Comparison of ENCODE assay signal across 1 cellular context in the genomic region with DNA sequence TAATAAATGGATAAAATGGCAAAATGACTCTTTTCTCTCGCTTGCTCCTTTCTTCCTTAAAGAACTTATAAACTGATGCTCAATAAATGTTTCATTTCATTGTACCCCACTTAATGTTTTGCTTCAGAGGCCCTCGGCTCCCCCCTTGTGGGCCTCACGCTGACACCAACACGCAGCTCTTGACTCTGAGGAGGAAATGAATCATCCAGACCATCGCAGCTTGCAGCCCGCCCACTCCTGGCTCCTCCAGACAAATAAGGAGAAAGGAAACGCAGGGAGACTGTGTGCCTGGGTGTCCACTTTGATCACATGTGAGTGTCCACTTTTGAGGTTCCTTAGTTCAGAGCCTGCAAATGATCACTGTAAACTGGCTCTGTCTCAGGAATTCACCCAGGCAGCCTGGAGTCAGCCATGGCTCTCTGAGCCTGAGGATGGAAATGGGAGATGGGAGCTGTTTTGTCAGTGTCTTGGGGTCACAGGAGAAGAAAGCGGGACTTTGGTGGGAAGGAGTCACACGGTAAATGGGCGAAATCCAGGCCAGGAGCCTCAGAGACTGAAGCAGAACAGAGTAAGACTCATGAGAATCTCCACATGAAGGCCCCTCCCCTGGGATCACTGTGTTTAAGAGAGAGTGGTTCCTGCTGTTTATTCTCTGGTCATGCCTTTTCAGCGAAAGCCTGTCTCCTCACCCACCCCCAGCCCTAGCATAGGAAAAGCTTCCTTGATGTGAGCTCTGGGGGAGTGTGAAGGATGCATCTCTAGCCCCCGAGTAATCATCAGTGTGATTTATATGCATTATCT.
TF ChIP-seq lines count a peak whose summit lies in the region.

No MANE protein-coding gene starts in this region.

TF ChIP-seq in GM23338, 12 proteins besides CTCF, POLR2A, EP300 and RAD21:
- no peak for TF ChIP-seq POLR2AphosphoS5 (IDR thresholded peaks at IDR 0.05; ENCODE audit: low read depth)
- no peak for TF ChIP-seq EZH2 (IDR thresholded peaks at IDR 0.05; ENCODE audit: low read depth, unreplicated experiment)
- no peak for TF ChIP-seq EZH2phosphoT487 (IDR thresholded peaks at IDR 0.05; ENCODE audit: unreplicated experiment)
- TF ChIP-seq, protein P1, sequence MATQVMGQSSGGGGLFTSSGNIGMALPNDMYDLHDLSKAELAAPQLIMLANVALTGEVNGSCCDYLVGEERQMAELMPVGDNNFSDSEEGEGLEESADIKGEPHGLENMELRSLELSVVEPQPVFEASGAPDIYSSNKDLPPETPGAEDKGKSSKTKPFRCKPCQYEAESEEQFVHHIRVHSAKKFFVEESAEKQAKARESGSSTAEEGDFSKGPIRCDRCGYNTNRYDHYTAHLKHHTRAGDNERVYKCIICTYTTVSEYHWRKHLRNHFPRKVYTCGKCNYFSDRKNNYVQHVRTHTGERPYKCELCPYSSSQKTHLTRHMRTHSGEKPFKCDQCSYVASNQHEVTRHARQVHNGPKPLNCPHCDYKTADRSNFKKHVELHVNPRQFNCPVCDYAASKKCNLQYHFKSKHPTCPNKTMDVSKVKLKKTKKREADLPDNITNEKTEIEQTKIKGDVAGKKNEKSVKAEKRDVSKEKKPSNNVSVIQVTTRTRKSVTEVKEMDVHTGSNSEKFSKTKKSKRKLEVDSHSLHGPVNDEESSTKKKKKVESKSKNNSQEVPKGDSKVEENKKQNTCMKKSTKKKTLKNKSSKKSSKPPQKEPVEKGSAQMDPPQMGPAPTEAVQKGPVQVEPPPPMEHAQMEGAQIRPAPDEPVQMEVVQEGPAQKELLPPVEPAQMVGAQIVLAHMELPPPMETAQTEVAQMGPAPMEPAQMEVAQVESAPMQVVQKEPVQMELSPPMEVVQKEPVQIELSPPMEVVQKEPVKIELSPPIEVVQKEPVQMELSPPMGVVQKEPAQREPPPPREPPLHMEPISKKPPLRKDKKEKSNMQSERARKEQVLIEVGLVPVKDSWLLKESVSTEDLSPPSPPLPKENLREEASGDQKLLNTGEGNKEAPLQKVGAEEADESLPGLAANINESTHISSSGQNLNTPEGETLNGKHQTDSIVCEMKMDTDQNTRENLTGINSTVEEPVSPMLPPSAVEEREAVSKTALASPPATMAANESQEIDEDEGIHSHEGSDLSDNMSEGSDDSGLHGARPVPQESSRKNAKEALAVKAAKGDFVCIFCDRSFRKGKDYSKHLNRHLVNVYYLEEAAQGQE (IDR thresholded peaks at IDR 0.05; ENCODE audit: unreplicated experiment), result no peak
- TF ChIP-seq ZNF331 (CRISPR knock-in tag; IDR thresholded peaks at IDR 0.05; ENCODE audit: low read depth), result no peak
- no peak for TF ChIP-seq STAT1 (IDR thresholded peaks at IDR 0.05; ENCODE audit: unreplicated experiment)
- TF ChIP-seq, protein P2, sequence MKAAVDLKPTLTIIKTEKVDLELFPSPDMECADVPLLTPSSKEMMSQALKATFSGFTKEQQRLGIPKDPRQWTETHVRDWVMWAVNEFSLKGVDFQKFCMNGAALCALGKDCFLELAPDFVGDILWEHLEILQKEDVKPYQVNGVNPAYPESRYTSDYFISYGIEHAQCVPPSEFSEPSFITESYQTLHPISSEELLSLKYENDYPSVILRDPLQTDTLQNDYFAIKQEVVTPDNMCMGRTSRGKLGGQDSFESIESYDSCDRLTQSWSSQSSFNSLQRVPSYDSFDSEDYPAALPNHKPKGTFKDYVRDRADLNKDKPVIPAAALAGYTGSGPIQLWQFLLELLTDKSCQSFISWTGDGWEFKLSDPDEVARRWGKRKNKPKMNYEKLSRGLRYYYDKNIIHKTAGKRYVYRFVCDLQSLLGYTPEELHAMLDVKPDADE (IDR thresholded peaks at IDR 0.05), result no peak
- no peak for TF ChIP-seq NANOG (IDR thresholded peaks at IDR 0.05; ENCODE audit: borderline replicate concordance)
- TF ChIP-seq, protein P3, sequence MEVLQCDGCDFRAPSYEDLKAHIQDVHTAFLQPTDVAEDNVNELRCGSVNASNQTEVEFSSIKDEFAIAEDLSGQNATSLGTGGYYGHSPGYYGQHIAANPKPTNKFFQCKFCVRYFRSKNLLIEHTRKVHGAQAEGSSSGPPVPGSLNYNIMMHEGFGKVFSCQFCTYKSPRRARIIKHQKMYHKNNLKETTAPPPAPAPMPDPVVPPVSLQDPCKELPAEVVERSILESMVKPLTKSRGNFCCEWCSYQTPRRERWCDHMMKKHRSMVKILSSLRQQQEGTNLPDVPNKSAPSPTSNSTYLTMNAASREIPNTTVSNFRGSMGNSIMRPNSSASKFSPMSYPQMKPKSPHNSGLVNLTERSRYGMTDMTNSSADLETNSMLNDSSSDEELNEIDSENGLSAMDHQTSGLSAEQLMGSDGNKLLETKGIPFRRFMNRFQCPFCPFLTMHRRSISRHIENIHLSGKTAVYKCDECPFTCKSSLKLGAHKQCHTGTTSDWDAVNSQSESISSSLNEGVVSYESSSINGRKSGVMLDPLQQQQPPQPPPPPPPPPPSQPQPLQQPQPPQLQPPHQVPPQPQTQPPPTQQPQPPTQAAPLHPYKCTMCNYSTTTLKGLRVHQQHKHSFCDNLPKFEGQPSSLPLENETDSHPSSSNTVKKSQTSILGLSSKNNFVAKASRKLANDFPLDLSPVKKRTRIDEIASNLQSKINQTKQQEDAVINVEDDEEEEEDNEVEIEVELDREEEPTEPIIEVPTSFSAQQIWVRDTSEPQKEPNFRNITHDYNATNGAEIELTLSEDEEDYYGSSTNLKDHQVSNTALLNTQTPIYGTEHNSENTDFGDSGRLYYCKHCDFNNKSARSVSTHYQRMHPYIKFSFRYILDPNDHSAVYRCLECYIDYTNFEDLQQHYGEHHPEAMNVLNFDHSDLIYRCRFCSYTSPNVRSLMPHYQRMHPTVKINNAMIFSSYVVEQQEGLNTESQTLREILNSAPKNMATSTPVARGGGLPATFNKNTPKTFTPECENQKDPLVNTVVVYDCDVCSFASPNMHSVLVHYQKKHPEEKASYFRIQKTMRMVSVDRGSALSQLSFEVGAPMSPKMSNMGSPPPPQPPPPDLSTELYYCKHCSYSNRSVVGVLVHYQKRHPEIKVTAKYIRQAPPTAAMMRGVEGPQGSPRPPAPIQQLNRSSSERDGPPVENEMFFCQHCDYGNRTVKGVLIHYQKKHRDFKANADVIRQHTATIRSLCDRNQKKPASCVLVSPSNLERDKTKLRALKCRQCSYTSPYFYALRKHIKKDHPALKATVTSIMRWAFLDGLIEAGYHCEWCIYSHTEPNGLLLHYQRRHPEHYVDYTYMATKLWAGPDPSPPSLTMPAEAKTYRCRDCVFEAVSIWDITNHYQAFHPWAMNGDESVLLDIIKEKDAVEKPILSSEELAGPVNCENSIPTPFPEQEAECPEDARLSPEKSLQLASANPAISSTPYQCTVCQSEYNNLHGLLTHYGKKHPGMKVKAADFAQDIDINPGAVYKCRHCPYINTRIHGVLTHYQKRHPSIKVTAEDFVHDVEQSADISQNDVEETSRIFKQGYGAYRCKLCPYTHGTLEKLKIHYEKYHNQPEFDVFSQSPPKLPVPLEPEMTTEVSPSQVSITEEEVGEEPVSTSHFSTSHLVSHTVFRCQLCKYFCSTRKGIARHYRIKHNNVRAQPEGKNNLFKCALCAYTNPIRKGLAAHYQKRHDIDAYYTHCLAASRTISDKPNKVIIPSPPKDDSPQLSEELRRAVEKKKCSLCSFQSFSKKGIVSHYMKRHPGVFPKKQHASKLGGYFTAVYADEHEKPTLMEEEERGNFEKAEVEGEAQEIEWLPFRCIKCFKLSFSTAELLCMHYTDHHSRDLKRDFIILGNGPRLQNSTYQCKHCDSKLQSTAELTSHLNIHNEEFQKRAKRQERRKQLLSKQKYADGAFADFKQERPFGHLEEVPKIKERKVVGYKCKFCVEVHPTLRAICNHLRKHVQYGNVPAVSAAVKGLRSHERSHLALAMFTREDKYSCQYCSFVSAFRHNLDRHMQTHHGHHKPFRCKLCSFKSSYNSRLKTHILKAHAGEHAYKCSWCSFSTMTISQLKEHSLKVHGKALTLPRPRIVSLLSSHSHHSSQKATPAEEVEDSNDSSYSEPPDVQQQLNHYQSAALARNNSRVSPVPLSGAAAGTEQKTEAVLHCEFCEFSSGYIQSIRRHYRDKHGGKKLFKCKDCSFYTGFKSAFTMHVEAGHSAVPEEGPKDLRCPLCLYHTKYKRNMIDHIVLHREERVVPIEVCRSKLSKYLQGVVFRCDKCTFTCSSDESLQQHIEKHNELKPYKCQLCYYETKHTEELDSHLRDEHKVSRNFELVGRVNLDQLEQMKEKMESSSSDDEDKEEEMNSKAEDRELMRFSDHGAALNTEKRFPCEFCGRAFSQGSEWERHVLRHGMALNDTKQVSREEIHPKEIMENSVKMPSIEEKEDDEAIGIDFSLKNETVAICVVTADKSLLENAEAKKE (CRISPR knock-in tag; IDR thresholded peaks at IDR 0.05), result no peak
